In the genomic region with DNA sequence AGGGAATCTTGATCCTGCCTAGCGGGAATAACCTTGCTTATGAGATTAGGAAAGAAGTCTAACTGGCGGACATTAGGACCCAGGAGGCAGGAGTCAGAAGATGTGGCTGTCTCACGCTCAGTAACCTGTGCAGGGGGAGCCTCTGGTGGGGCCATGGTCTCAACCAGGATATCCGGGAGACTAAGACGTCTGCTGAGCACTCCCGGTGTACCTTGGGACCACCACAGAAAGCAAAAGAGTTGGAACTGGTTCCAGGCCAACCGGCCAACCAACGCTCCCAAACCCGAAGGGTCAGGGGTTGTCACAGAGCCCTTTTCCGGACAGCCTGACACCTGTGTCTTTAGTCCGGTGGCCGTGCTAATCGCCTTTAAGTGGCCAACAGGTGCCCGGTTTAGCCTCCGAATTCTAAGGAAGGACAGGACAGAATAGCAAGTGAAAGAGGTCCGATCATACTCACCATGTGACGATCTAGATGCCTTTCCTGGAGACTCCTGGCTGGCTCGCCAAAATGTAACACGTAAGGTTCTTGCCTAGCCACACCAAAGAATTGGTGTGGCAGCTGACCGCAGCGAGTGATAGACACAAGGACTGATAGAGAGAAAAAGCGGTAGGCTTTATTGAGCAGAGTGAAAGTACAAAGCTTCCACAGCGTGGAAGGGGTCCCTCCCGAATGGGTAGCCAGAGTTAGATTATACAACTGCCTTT, we compare ENCODE assay signal across 9 cellular contexts.
DNase-seq lines count a peak whose midpoint lies in the region; ATAC-seq and TF ChIP-seq lines count a peak whose summit lies in the region.
"Had no signal": no experiment of that assay in that cellular context is flagged by ENCODE, and none has a peak within 500 bp of the region (broad histone marks: within the 10 kb centered on the region; RNA-seq: fewer than 3 reads in every experiment).

No MANE protein-coding gene starts in this region.

- no peak overlapping the region for H3K27ac ChIP-seq in stomach smooth muscle (ENCODE audit: low read length)

- H3K4me1 Mint-ChIP-seq in activated T-cell treated with anti-CD3 and anti-CD28 coated beads, Interleukin-2, amount 50 U/mL, for 4 hours (ENCODE audit: low read depth): no peaks in the 10 kb centered on the region

- no peak for TF ChIP-seq CTCF in omental fat pad (IDR thresholded peaks at IDR 0.05)

- H3K27me3 Mint-ChIP-seq in activated T-cell treated with anti-CD3 and anti-CD28 coated beads, Interleukin-2, amount 50 U/mL, for 4 hours (ENCODE audit: low read depth): peaks cover 5% of the 10 kb centered on the region
- H3K27me3 Mint-ChIP-seq: dendritic cell treated with granulocyte-macrophage colony-stimulating factor and Interleukin-4, amounts not matched to agents 40 ng/mL and 50 ng/mL, for 4 days had no signal

- no peaks in the 10 kb centered on the region for H3K9me3 ChIP-seq in stomach smooth muscle (ENCODE audit: control insufficient read depth in 2 of 2, low read length in 2 of 2)

- peaks cover 0 to 2% of the 10 kb centered on the region in 2 donors for H3K27me3 ChIP-seq in stomach smooth muscle (ENCODE audit: control insufficient read depth in 1 of 2, insufficient read depth in 2 of 2, low read length in 2 of 2)

- peak; percentile 85 for ATAC-seq in HG03159 (IDR thresholded peaks at IDR 0.05; ENCODE audit: unreplicated experiment)
- peak; percentile 37 to 73 for ATAC-seq in activated T-cell treated with anti-CD3 and anti-CD28 coated beads, Interleukin-2, amount 50 U/mL, for 4 hours
- no peak for ATAC-seq in omental fat pad (ENCODE audit: low FRiP score)

- DNase-seq in activated gamma-delta T cell treated with Interleukin-2 at 50 U/mL for 16 hours: peak; percentile 33
- DNase-seq in activated gamma-delta T cell (lab: John Stamatoyannopoulos, UW): no peak
- peak; percentile 5 for DNase-seq in activated T-cell treated with anti-CD3 and anti-CD28 coated beads, Interleukin-2, amount 50 U/mL, for 4 hours
- peak; percentile 85 for DNase-seq in islet precursor cell
- no peak for DNase-seq in omental fat pad (ENCODE audit: low spot score)
- no peak for DNase-seq in NCI-H748 treated with DMSO at 0.1 percent for 48 hours (lab: John Stamatoyannopoulos, UW)

- peak overlapping the region; percentile 29 to 36 for H3K9ac ChIP-seq in stomach smooth muscle (ENCODE audit: low read length in 2 of 2)

- no peaks in the 10 kb centered on the region for H3K9me3 Mint-ChIP-seq in activated T-cell treated with anti-CD3 and anti-CD28 coated beads, Interleukin-2, amount 50 U/mL, for 4 hours
- H3K9me3 Mint-ChIP-seq: dendritic cell treated with granulocyte-macrophage colony-stimulating factor and Interleukin-4, amounts not matched to agents 40 ng/mL and 50 ng/mL, for 4 days had no signal

- H3K36me3 ChIP-seq in stomach smooth muscle (ENCODE audit: control insufficient read depth in 2 of 2, insufficient read depth in 2 of 2, low read length in 2 of 2): no peaks in the 10 kb centered on the region

- no peaks in the 10 kb centered on the region for H3K36me3 Mint-ChIP-seq in activated T-cell treated with anti-CD3 and anti-CD28 coated beads, Interleukin-2, amount 50 U/mL, for 4 hours (ENCODE audit: insufficient read depth)

- H3K4me3 Mint-ChIP-seq in activated T-cell treated with anti-CD3 and anti-CD28 coated beads, Interleukin-2, amount 50 U/mL, for 4 hours: no peak overlapping the region
- H3K4me3 Mint-ChIP-seq: dendritic cell treated with granulocyte-macrophage colony-stimulating factor and Interleukin-4, amounts not matched to agents 40 ng/mL and 50 ng/mL, for 4 days had no signal

- peak overlapping the region; percentile 61 to 71 for H3K4me3 ChIP-seq in stomach smooth muscle (ENCODE audit: low read length in 2 of 2)

- no peaks in the 10 kb centered on the region for H3K4me1 ChIP-seq in stomach smooth muscle (ENCODE audit: control insufficient read depth, insufficient read depth, low read length)

Comparison
In these comparisons a context has a peak if more than half of its experiments do, and no peak if none do; other contexts are left out.
1. DNase-seq: peak in activated gamma-delta T cell treated with Interleukin-2 at 50 U/mL for 16 hours (single experiment), activated T-cell treated with anti-CD3 and anti-CD28 coated beads, Interleukin-2, amount 50 U/mL, for 4 hours (single experiment) and islet precursor cell (single experiment); none in activated gamma-delta T cell (single experiment), omental fat pad (single experiment) and NCI-H748 treated with DMSO at 0.1 percent for 48 hours (single experiment).